25 cellular contexts compared by ENCODE assay signal in genomic region chr3:131636266-131636775, GRCh38.
"Had no signal": no experiment of that assay in that cellular context is flagged by ENCODE, and none has a peak within 500 bp of the region (broad histone marks: within the 10 kb centered on the region; RNA-seq: fewer than 3 reads in every experiment).

No MANE protein-coding gene starts in this region.

- H3K27ac ChIP-seq: ascending aorta, body of pancreas, KMS-11 had no signal

- H3K27me3 ChIP-seq: ascending aorta, body of pancreas had no signal

- H3K27ac Mint-ChIP-seq: activated B cell treated with CpG ODN at 0.5 μM for 24 hours; activated CD4-positive, alpha-beta T cell treated with anti-CD3 and anti-CD28 coated beads, Interleukin-2, amount 10 ng/mL, durations not matched to agents 24 days and 14 days; activated naive CD4-positive, alpha-beta T cell treated with anti-CD3 and anti-CD28 coated beads, Interleukin-2, amount 50 U/mL, for 72 hours; activated naive CD8-positive, alpha-beta T cell treated with anti-CD3 and anti-CD28 coated beads, Interleukin-2, amount 50 U/mL, for 24 hours; T-helper 1 cell treated with Interleukin-12 subunit alpha and Interleukin-12 subunit beta and Interleukin-4 antibody, amounts not matched to agents 30 μg/mL and 1 μg/mL, for 36 hours had no signal

- H3K36me3 ChIP-seq: ascending aorta, MG63 had no signal

- DNase-seq: activated B cell treated with CpG ODN at 0.5 μM for 24 hours; activated CD4-positive, alpha-beta T cell treated with anti-CD3 and anti-CD28 coated beads for 1 hour; activated CD4-positive, alpha-beta T cell treated with anti-CD3 and anti-CD28 coated beads, Interleukin-2, amount 10 ng/mL, durations not matched to agents 24 days and 14 days; activated CD4-positive, alpha-beta T cell treated with anti-CD3 and anti-CD28 coated beads, Interleukin-2, amount 50 U/mL, for 48 hours; activated CD8-positive, alpha-beta memory T cell treated with anti-CD3 and anti-CD28 coated beads for 24 hours; activated effector memory CD4-positive, alpha-beta T cell treated with anti-CD3 and anti-CD28 coated beads, Interleukin-2, amount 50 U/mL, for 16 hours; activated naive CD4-positive, alpha-beta T cell treated with Interleukin-2 at 50 U/mL for 16 hours; activated naive CD8-positive, alpha-beta T cell treated with anti-CD3 and anti-CD28 coated beads, Interleukin-2, amount 50 U/mL, for 24 hours; activated T-cell treated with anti-CD3 and anti-CD28 coated beads, Interleukin-2, amount 50 U/mL, for 4 hours; amniotic stem cell; body of pancreas; MG63; MV-4-11; NCI-H1092 treated with DMSO at 0.1 percent for 48 hours; NCI-H1417 treated with DMSO at 0.1 percent for 48 hours; NCI-H1694; NCI-H2029; NCI-H446 treated with DMSO at 0.1 percent for 48 hours; NCI-H526 treated with DMSO at 0.1 percent for 48 hours; PC-3 had no signal

- H3K9ac ChIP-seq: KMS-11 had no signal

- H3K4me3 Mint-ChIP-seq: activated B cell treated with CpG ODN at 0.5 μM for 24 hours; activated CD4-positive, alpha-beta T cell treated with anti-CD3 and anti-CD28 coated beads, Interleukin-2, amount 10 ng/mL, durations not matched to agents 24 days and 14 days; activated naive CD8-positive, alpha-beta T cell treated with anti-CD3 and anti-CD28 coated beads, Interleukin-2, amount 50 U/mL, for 24 hours; activated T-cell treated with anti-CD3 and anti-CD28 coated beads, Interleukin-2, amount 50 U/mL, for 4 hours; central memory CD8-positive, alpha-beta T cell; T-helper 1 cell treated with Interleukin-12 subunit alpha and Interleukin-12 subunit beta and Interleukin-4 antibody, amounts not matched to agents 30 μg/mL and 1 μg/mL, for 36 hours had no signal

- H3K9me3 Mint-ChIP-seq: activated B cell treated with CpG ODN at 0.5 μM for 24 hours; activated CD4-positive, alpha-beta T cell treated with anti-CD3 and anti-CD28 coated beads, Interleukin-2, amount 10 ng/mL, durations not matched to agents 24 days and 14 days; activated naive CD8-positive, alpha-beta T cell treated with anti-CD3 and anti-CD28 coated beads, Interleukin-2, amount 50 U/mL, for 24 hours; activated T-cell treated with anti-CD3 and anti-CD28 coated beads, Interleukin-2, amount 50 U/mL, for 4 hours; T-helper 1 cell treated with Interleukin-12 subunit alpha and Interleukin-12 subunit beta and Interleukin-4 antibody, amounts not matched to agents 30 μg/mL and 1 μg/mL, for 36 hours had no signal

- H3K36me3 Mint-ChIP-seq: activated naive CD4-positive, alpha-beta T cell treated with anti-CD3 and anti-CD28 coated beads, Interleukin-2, amount 50 U/mL, for 72 hours had no signal

- H3K27me3 Mint-ChIP-seq: activated B cell treated with CpG ODN at 0.5 μM for 24 hours; activated CD4-positive, alpha-beta T cell treated with anti-CD3 and anti-CD28 coated beads, Interleukin-2, amount 10 ng/mL, durations not matched to agents 24 days and 14 days had no signal

- H3K4me1 ChIP-seq: ascending aorta, body of pancreas had no signal

- H3K9me3 ChIP-seq: ascending aorta, body of pancreas, MG63 had no signal

- H3K4me2 ChIP-seq: KMS-11 had no signal

- H3K4me3 ChIP-seq: ascending aorta, body of pancreas, MG63 had no signal

- H3K4me1 Mint-ChIP-seq: activated B cell treated with CpG ODN at 0.5 μM for 24 hours; activated CD4-positive, alpha-beta T cell treated with anti-CD3 and anti-CD28 coated beads, Interleukin-2, amount 10 ng/mL, durations not matched to agents 24 days and 14 days; activated naive CD8-positive, alpha-beta T cell treated with anti-CD3 and anti-CD28 coated beads, Interleukin-2, amount 50 U/mL, for 24 hours; central memory CD8-positive, alpha-beta T cell had no signal
